Comparison of ENCODE assay signal across 2 cellular contexts in genomic region chr4:140135529-140136021, GRCh38.
TF ChIP-seq lines count a peak whose summit lies in the region.

No MANE protein-coding gene starts in this region.

TF ChIP-seq in A549, 52 proteins besides CTCF, POLR2A, EP300 and RAD21 (continued from another document):
- TF ChIP-seq REST (IDR thresholded peaks at IDR 0.05) (no peak), JUNB (IDR thresholded peaks at IDR 0.05) (no peak)

TF ChIP-seq in SK-N-SH treated with all-trans-retinoic acid at 6 μM for 48 hours, 23 proteins besides CTCF, POLR2A, EP300 and RAD21 (continued from another document):
- TF ChIP-seq PATZ1 (CRISPR knock-in tag; IDR thresholded peaks at IDR 0.05; ENCODE audit: borderline replicate concordance) (no peak; the same call in 1 of the 2 replicates), TOX (CRISPR knock-in tag; IDR thresholded peaks at IDR 0.05; ENCODE audit: borderline replicate concordance) (no peak), ZNF8 (CRISPR knock-in tag; IDR thresholded peaks at IDR 0.05) (peak; percentile 71; the same call in 1 of the 2 replicates), ZC3H10 (CRISPR knock-in tag; IDR thresholded peaks at IDR 0.05) (no peak), ISL1 (CRISPR knock-in tag; IDR thresholded peaks at IDR 0.05) (peak; percentile 45), SNAI2 (CRISPR knock-in tag; IDR thresholded peaks at IDR 0.05) (0 out of 2 replicates have a peak, but pooled peaks have one; percentile 57), BACH2 (CRISPR knock-in tag; IDR thresholded peaks at IDR 0.05; ENCODE audit: borderline replicate concordance) (no peak), ARNTL (CRISPR knock-in tag; IDR thresholded peaks at IDR 0.05; ENCODE audit: borderline replicate concordance, low read depth) (no peak), RARB (CRISPR knock-in tag; IDR thresholded peaks at IDR 0.05) (no peak), ESRRG (CRISPR knock-in tag; IDR thresholded peaks at IDR 0.05) (no peak), OSR1 (CRISPR knock-in tag; IDR thresholded peaks at IDR 0.05) (no peak), ZFP3 (CRISPR knock-in tag; IDR thresholded peaks at IDR 0.05) (peak; percentile 22; the same call in 1 of the 2 replicates), CSRNP3 (CRISPR knock-in tag; IDR thresholded peaks at IDR 0.05) (no peak), CREB5 (CRISPR knock-in tag; IDR thresholded peaks at IDR 0.05; ENCODE audit: low read depth) (no peak), CSDC2 (CRISPR knock-in tag; IDR thresholded peaks at IDR 0.05) (peak; percentile 76; the same call in 1 of the 2 replicates)
